8 cellular contexts compared by ENCODE assay signal in the genomic region with DNA sequence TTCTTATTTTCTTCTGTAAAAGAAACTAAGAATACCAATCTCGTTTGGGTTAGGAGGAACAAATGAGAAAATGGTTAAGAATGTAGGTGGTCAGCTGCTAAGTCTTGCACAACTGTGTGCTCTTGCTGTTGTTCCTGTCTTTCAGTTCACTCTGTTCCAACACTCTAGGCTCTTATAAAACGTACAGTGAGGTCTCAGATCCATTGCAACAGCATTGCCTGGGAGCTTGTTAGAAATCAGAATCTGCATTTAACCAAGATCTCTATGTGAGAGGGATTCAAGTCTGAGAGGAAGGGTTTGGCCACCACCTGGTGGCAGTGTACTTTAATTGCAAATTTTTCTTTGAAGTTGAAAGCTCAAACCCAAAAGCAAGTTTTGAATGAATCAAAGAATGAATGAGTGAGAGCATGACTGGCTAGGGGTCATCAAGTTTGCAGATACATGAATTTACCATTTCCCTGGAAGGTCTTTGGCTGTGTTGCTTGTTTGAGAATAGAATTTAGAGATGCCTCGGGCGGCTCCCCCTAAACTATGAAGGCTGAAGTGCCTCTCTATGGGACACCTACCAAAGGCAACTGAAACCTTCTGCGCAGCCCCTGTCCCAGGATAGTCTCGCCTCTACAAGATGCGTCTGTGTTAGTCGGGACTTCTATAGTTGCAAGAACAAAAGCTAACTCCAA. TPM values are rescaled to one million over a fixed set of nuclear protein-coding genes. Genes with fewer than 3 reads are reported as not detected.
A peak's percentile ranks its signal among the peaks of the same experiment; 100 is the strongest.
DNase-seq lines count a peak whose midpoint lies in the region; ATAC-seq and TF ChIP-seq lines count a peak whose summit lies in the region.

No MANE protein-coding gene starts in this region.

- H3K27ac ChIP-seq in gastroesophageal sphincter: peak overlapping the region in 3 of 4 donors; percentile 62 to 66 (median 63)

- no peaks in the 10 kb centered on the region for H3K36me3 Mint-ChIP-seq in activated T-cell treated with anti-CD3 and anti-CD28 coated beads, Interleukin-2, amount 50 U/mL, for 72 hours (ENCODE audit: insufficient read depth in 2 of 2)
- H3K36me3 Mint-ChIP-seq in osteocyte (ENCODE audit: unreplicated experiment): no peaks in the 10 kb centered on the region

- peaks cover 0 to 7% (median 3%) of the 10 kb centered on the region in 3 donors for H3K4me1 ChIP-seq in gastroesophageal sphincter

- H3K27me3 ChIP-seq in gastroesophageal sphincter: peaks cover 66% of the 10 kb centered on the region

- H3K4me1 Mint-ChIP-seq in activated T-cell treated with anti-CD3 and anti-CD28 coated beads, Interleukin-2, amount 50 U/mL, for 72 hours (ENCODE audit: low read depth): peaks cover 4% of the 10 kb centered on the region
- no peaks in the 10 kb centered on the region for H3K4me1 Mint-ChIP-seq in osteocyte (ENCODE audit: unreplicated experiment)

- H3K4me3 ChIP-seq in gastroesophageal sphincter: peak overlapping the region in 1 of 2 donors; percentile 1

- no peaks in the 10 kb centered on the region for H3K9me3 Mint-ChIP-seq in activated T-cell treated with anti-CD3 and anti-CD28 coated beads, Interleukin-2, amount 50 U/mL, for 72 hours
- H3K9me3 Mint-ChIP-seq in osteocyte (ENCODE audit: unreplicated experiment): no peaks in the 10 kb centered on the region

- TF ChIP-seq CTCF in GM13977 (IDR thresholded peaks at IDR 0.05; ENCODE audit: extremely low read depth, insufficient read depth, missing control alignments) (peak; percentile 59), gastroesophageal sphincter (IDR thresholded peaks at IDR 0.05) (peak in 3 of 4 experiments; percentile 47 to 54 (median 47)), osteocyte (IDR thresholded peaks at IDR 0.05) (peak; percentile 65)

- 44 to 64% methylated on average over 4 of the region's 8 CpGs for WGBS in gastroesophageal sphincter (ENCODE audit: low coverage in 1 of 2), 2 donors

- H3K9me3 ChIP-seq in gastroesophageal sphincter: no peaks in the 10 kb centered on the region

- no peak for TF ChIP-seq EP300 in gastroesophageal sphincter (IDR thresholded peaks at IDR 0.05)

- peaks cover 32% of the 10 kb centered on the region for H3K27me3 Mint-ChIP-seq in activated T-cell treated with anti-CD3 and anti-CD28 coated beads, Interleukin-2, amount 50 U/mL, for 72 hours (ENCODE audit: low read depth)
- peaks cover 17% of the 10 kb centered on the region for H3K27me3 Mint-ChIP-seq in osteocyte (ENCODE audit: unreplicated experiment)

- DNase-seq in AG20443 (ENCODE audit: low spot score): peak; percentile 68
- DNase-seq in GM13977 (ENCODE audit: low spot score): peak; percentile 77
- DNase-seq in NCI-H82 (lab: John Stamatoyannopoulos, UW): peak; percentile 91
- peak; percentile 46 to 47 for DNase-seq in activated T-cell treated with anti-CD3 and anti-CD28 coated beads, Interleukin-2, amount 50 U/mL, for 72 hours
- no peak for DNase-seq in osteocyte (ENCODE audit: extremely low spot score, unreplicated experiment)
- DNase-seq in amniotic stem cell (lab: John Stamatoyannopoulos, UW): no peak

- ATAC-seq in activated T-cell treated with anti-CD3 and anti-CD28 coated beads, Interleukin-2, amount 50 U/mL, for 72 hours (replicated peaks in 1 of 2): peak; percentile 51 to 64
- ATAC-seq in gastroesophageal sphincter: peak; percentile 92
- no peak for ATAC-seq in GM18873 (IDR thresholded peaks at IDR 0.05; ENCODE audit: low FRiP score, unreplicated experiment)

- H3K27ac Mint-ChIP-seq in activated T-cell treated with anti-CD3 and anti-CD28 coated beads, Interleukin-2, amount 50 U/mL, for 72 hours: no peak overlapping the region
- no peak overlapping the region for H3K27ac Mint-ChIP-seq in osteocyte (ENCODE audit: unreplicated experiment)

- no peaks in the 10 kb centered on the region for H3K36me3 ChIP-seq in gastroesophageal sphincter

- TF ChIP-seq POLR2A in gastroesophageal sphincter (IDR thresholded peaks at IDR 0.05): no peak

- in situ Hi-C loops in GM13977 (cut with MboI; ENCODE audit: low pct_unique_long_range_greater_than_20kb, low sequenced_read_pairs, unreplicated experiment): no loop called here

- H3K4me3 Mint-ChIP-seq in activated T-cell treated with anti-CD3 and anti-CD28 coated beads, Interleukin-2, amount 50 U/mL, for 72 hours: no peak overlapping the region
- no peak overlapping the region for H3K4me3 Mint-ChIP-seq in osteocyte (ENCODE audit: unreplicated experiment)

RNA-seq across cellular contexts. Expression of a gene that starts 2.5 kb away (rescaled TPM):
- under 1 TPM; 0.14 TPM for total RNA-seq in activated T-cell treated with anti-CD3 and anti-CD28 coated beads, Interleukin-2, amount 50 U/mL, for 72 hours
- total RNA-seq in gastroesophageal sphincter: 1 to 10 TPM in 3 of 4 donors, under 1 TPM in 1; 0.69 to 5.6 (median 2.8) TPM
- total RNA-seq in osteocyte: not detected in 2 replicates

RNA-seq across cellular contexts. Expression of a gene that starts 39.0 kb away (rescaled TPM):
- under 1 TPM in 1 of 2 donors, not detected in 1; 0.34 TPM for total RNA-seq in activated T-cell treated with anti-CD3 and anti-CD28 coated beads, Interleukin-2, amount 50 U/mL, for 72 hours
- total RNA-seq in gastroesophageal sphincter: not detected
- not detected in 2 replicates for total RNA-seq in osteocyte

RNA-seq across cellular contexts. Expression of a gene that starts 46.1 kb away (rescaled TPM):
- 1 to 10 TPM; 1.3 to 4.1 TPM for total RNA-seq in activated T-cell treated with anti-CD3 and anti-CD28 coated beads, Interleukin-2, amount 50 U/mL, for 72 hours
- total RNA-seq in gastroesophageal sphincter (under 1 TPM in 1 of 4 donors, not detected in 3; 0.17 TPM), osteocyte (not detected in 2 replicates)

Comparison
In these comparisons a context has a peak if more than half of its experiments do, and no peak if none do; other contexts are left out.
1. DNase-seq: peak in AG20443 (single experiment), GM13977 (single experiment), NCI-H82 (single experiment) and activated T-cell treated with anti-CD3 and anti-CD28 coated beads, Interleukin-2, amount 50 U/mL, for 72 hours (2 of 2); none in osteocyte (single experiment) and amniotic stem cell (single experiment).
2. Peak in every context shown above with its lines, with median percentiles within 50 percentile points of each other: CTCF ChIP-seq.